1 cellular context compared by ENCODE assay signal in the genomic region with DNA sequence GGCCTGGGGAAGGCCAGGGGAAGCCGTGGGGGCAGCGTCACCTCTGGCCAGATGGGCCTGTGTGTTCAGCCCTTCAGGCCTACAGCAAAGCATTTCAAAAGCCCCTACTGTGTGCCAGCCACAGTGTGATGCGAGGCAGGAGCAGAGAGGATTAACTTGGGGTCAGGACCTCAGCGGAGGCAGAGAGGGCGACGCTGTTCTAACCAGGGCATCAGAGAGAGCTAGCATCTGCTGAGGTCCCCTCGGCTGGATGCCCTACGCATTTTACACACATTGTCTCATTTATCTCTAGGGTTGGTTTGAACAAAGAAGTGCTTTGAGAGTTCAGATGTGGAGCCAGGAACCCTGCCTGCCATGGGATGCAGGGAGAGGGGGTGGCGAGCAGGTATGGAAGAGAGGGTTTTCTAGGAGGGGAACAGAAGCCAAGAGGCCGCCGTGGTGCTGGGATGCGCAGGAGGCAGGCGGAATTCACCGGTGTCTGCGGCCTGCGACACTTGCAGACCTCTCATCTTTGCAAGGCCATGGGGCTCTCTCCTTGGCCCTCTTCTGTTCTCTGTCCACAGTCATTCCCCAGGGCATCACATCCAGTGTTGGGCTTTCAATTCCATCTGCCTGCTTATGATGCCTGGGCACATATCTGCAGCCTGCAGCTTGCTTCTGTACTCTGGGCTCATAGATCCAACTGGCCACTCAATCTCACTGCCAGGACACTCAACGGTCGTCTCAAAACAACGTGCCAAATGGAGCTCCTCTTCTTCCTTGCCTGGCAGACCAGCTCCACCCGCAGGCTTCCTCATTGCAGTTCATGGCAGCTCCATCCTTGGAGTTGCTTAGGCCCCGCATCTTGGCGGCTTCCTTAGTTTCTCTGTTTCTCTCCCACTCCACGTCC.
TF ChIP-seq lines count a peak whose summit lies in the region.

No MANE protein-coding gene starts in this region.

TF ChIP-seq in H1, 55 proteins besides CTCF, POLR2A, EP300 and RAD21 (continued from another document):
- TF ChIP-seq RFX5 (IDR thresholded peaks at IDR 0.05; ENCODE audit: borderline replicate concordance, low read depth, low read length) (no peak), NANOG (IDR thresholded peaks at IDR 0.05; ENCODE audit: insufficient read depth, low read depth, low read length, poor library complexity, severe bottlenecking) (no peak), CBX5 (IDR thresholded peaks at IDR 0.05; ENCODE audit: low read depth, low read length) (no peak)
TF ChIP-seq in H1: peak in this region for 0.
